In genomic region chr1:221394011-221394544, GRCh38 we compare ENCODE assay signal across 13 cellular contexts.
A peak's percentile ranks its signal among the peaks of the same experiment; 100 is the strongest.
DNase-seq lines count a peak whose midpoint lies in the region; ATAC-seq and TF ChIP-seq lines count a peak whose summit lies in the region.
"Had no signal": no experiment of that assay in that cellular context is flagged by ENCODE, and none has a peak within 500 bp of the region (broad histone marks: within the 10 kb centered on the region; RNA-seq: fewer than 3 reads in every experiment).

No MANE protein-coding gene starts in this region.

- H3K4me1 ChIP-seq in SJSA1 (replicated peaks) (peaks cover 33% of the 10 kb centered on the region), mucosa of descending colon (ENCODE audit: low read depth) (no peaks in the 10 kb centered on the region)

- intact Hi-C loops in mucosa of descending colon (cut with DNase I, micrococcal nuclease), result no loop called here

- H3K36me3 ChIP-seq in SJSA1 (no peaks in the 10 kb centered on the region), mucosa of descending colon (ENCODE audit: low read depth) (no peaks in the 10 kb centered on the region)

- peak overlapping the region; percentile 51 for H3K27ac ChIP-seq in SJSA1

- no peak overlapping the region for H3K4me3 Mint-ChIP-seq in HFFc6
- H3K4me3 Mint-ChIP-seq in activated naive CD8-positive, alpha-beta T cell treated with anti-CD3 and anti-CD28 coated beads for 36 hours, result no peak overlapping the region
- H3K4me3 Mint-ChIP-seq: CD8-positive, alpha-beta memory T cell had no signal

- H3K4me1 Mint-ChIP-seq in HFFc6 (ENCODE audit: low read depth), result peaks cover 34% of the 10 kb centered on the region
- peaks cover 3% of the 10 kb centered on the region for H3K4me1 Mint-ChIP-seq in activated naive CD8-positive, alpha-beta T cell treated with anti-CD3 and anti-CD28 coated beads for 36 hours
- H3K4me1 Mint-ChIP-seq: CD8-positive, alpha-beta memory T cell had no signal

- H3K36me3 Mint-ChIP-seq in HFFc6 (ENCODE audit: low read depth), result no peaks in the 10 kb centered on the region
- H3K36me3 Mint-ChIP-seq in activated naive CD8-positive, alpha-beta T cell treated with anti-CD3 and anti-CD28 coated beads for 36 hours, result no peaks in the 10 kb centered on the region
- H3K36me3 Mint-ChIP-seq: CD8-positive, alpha-beta memory T cell had no signal

- peak overlapping the region; percentile 20; the same call in 1 of the 2 replicates for H3K27ac Mint-ChIP-seq in HFFc6
- no peak overlapping the region for H3K27ac Mint-ChIP-seq in activated naive CD8-positive, alpha-beta T cell treated with anti-CD3 and anti-CD28 coated beads for 36 hours
- H3K27ac Mint-ChIP-seq: CD8-positive, alpha-beta memory T cell had no signal

- H3K4me3 ChIP-seq in SJSA1 (no peak overlapping the region), foreskin fibroblast (ENCODE audit: low read depth in 1 of 2, low read length in 2 of 2) (no peak overlapping the region), mucosa of descending colon (no peak overlapping the region)
- H3K4me3 ChIP-seq: skin epidermis had no signal

- no peaks in the 10 kb centered on the region for H3K27me3 Mint-ChIP-seq in HFFc6 (ENCODE audit: insufficient read depth)
- H3K27me3 Mint-ChIP-seq in activated naive CD8-positive, alpha-beta T cell treated with anti-CD3 and anti-CD28 coated beads for 36 hours, result peaks cover 38% of the 10 kb centered on the region

- H3K27me3 ChIP-seq in SJSA1 (replicated peaks), result no peaks in the 10 kb centered on the region

- DNase-seq in AG08395 (ENCODE audit: low spot score) (peak; percentile 66), HFFc6 (peak; percentile 69), SJSA1 (ENCODE audit: low read depth in 1 of 2, low spot score in 2 of 2) (peak in 1 of 2 experiments; percentile 73), foreskin fibroblast (peak; percentile 42 to 64), SK-N-DZ (ENCODE audit: low spot score) (no peak), mucosa of descending colon (no peak)
- DNase-seq in activated naive CD8-positive, alpha-beta T cell treated with anti-CD3 and anti-CD28 coated beads for 36 hours, result no peak
- DNase-seq: activated T-cell treated with anti-CD3 and anti-CD28 coated beads, Interleukin-2, amount 50 U/mL, for 48 hours; CD8-positive, alpha-beta memory T cell; left colon; NCI-H1048 had no signal

- no peak for TF ChIP-seq CTCF in HFFc6 (IDR thresholded peaks at IDR 0.05)
- TF ChIP-seq CTCF in foreskin fibroblast (IDR thresholded peaks at IDR 0.05; ENCODE audit: low read depth, low read length), result no peak
- no peak for TF ChIP-seq CTCF in mucosa of descending colon (IDR thresholded peaks at IDR 0.05)

- H3K9me3 ChIP-seq in SJSA1 (replicated peaks), result no peaks in the 10 kb centered on the region
- H3K9me3 ChIP-seq in mucosa of descending colon, result no peaks in the 10 kb centered on the region

- H3K9me3 Mint-ChIP-seq in HFFc6, result no peaks in the 10 kb centered on the region
- H3K9me3 Mint-ChIP-seq in activated naive CD8-positive, alpha-beta T cell treated with anti-CD3 and anti-CD28 coated beads for 36 hours, result no peaks in the 10 kb centered on the region

- no peak for ATAC-seq in GM18867 (IDR thresholded peaks at IDR 0.05; ENCODE audit: unreplicated experiment)
- ATAC-seq in mucosa of descending colon, result no peak
- ATAC-seq: left colon had no signal

Comparison
In these comparisons a context has a peak if more than half of its experiments do, and no peak if none do; other contexts are left out.
1. DNase-seq: peak in AG08395 (single experiment), HFFc6 (single experiment) and foreskin fibroblast (2 of 2); none in SK-N-DZ (single experiment), activated naive CD8-positive, alpha-beta T cell treated with anti-CD3 and anti-CD28 coated beads for 36 hours (single experiment) and mucosa of descending colon (0 of 3).